Comparison of ENCODE assay signal across 7 cellular contexts in the genomic region with DNA sequence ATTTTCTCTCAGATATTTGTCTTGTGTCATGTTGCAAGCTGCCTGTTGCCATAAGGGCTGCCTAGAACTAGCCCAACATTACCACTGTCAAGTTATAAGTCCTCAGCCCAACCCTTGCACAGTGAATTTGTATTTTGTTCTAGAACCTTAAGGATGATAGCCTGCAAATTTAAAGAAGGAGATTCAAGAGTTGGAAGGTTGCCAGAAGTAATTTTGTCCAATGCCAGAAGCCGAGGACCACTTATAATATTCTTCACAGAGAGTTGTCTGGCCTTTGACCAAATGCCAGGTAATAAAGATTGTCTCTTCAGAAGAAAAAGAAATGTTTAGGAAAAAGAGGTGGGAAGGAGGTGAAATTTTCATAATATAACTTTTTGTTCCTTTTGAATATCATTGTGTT.
"Had no signal": no experiment of that assay in that cellular context is flagged by ENCODE, and none has a peak within 500 bp of the region (broad histone marks: within the 10 kb centered on the region; RNA-seq: fewer than 3 reads in every experiment).

No MANE protein-coding gene starts in this region.

- H3K27ac Mint-ChIP-seq: IgD-negative memory B cell had no signal

- H3K4me3 Mint-ChIP-seq: IgD-negative memory B cell had no signal

- FAIRE-seq: HepG2, HTR-8/SVneo had no signal

- H3K27ac ChIP-seq: HL-60 had no signal

- H3K4me1 Mint-ChIP-seq: IgD-negative memory B cell had no signal

- DNase-seq: IMR-90, KBM-7, KG1 had no signal

- ATAC-seq: HepG2 had no signal

- H3K9me3 Mint-ChIP-seq: IgD-negative memory B cell had no signal

- H3K36me3 Mint-ChIP-seq: IgD-negative memory B cell had no signal
